ENCODE assay signal across 8 cellular contexts in genomic region chr11:34051349-34052035, GRCh38.
A peak's percentile ranks its signal among the peaks of the same experiment; 100 is the strongest.
DNase-seq lines count a peak whose midpoint lies in the region; ATAC-seq and FAIRE-seq lines count a peak whose summit lies in the region.

A gene with protein sequence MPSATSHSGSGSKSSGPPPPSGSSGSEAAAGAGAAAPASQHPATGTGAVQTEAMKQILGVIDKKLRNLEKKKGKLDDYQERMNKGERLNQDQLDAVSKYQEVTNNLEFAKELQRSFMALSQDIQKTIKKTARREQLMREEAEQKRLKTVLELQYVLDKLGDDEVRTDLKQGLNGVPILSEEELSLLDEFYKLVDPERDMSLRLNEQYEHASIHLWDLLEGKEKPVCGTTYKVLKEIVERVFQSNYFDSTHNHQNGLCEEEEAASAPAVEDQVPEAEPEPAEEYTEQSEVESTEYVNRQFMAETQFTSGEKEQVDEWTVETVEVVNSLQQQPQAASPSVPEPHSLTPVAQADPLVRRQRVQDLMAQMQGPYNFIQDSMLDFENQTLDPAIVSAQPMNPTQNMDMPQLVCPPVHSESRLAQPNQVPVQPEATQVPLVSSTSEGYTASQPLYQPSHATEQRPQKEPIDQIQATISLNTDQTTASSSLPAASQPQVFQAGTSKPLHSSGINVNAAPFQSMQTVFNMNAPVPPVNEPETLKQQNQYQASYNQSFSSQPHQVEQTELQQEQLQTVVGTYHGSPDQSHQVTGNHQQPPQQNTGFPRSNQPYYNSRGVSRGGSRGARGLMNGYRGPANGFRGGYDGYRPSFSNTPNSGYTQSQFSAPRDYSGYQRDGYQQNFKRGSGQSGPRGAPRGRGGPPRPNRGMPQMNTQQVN (plus strand): TSS chr11:34051731. CDS start chr11:34052421, 690 bp downstream.

- H3K27ac ChIP-seq in cingulate gyrus (ENCODE audit: low read depth, low read length) (peak within 1 kb of the TSS; percentile 99), layer of hippocampus (ENCODE audit: low read depth, low read length) (peak within 1 kb of the TSS; percentile 99)

- DNase-seq in AG20443 (ENCODE audit: low spot score) (peak; percentile 95), GM19239 (ENCODE audit: insufficient read length, low spot score) (peak; percentile 85), NCI-H524 treated with DMSO at 0.1 percent for 48 hours (lab: John Stamatoyannopoulos, UW) (peak; percentile 74)
- DNase-seq in activated CD4-positive, alpha-beta T cell treated with anti-CD3 and anti-CD28 coated beads for 4 hours: peak; percentile 79 to 86
- peak; percentile 65 to 79 (median 70) for DNase-seq in stimulated activated CD4-positive, alpha-beta T cell treated with anti-CD3 and anti-CD28 coated beads, Interleukin-1b, Interleukin-23, amount 100 ng/mL, for 24 hours (ENCODE audit: low read depth in 4 of 4, low spot score in 1 of 4)

- peak; percentile 93 for FAIRE-seq in GM19239 (lab: Jason Lieb, UNC)

- no peaks in the 10 kb centered on the region for H3K27me3 ChIP-seq in layer of hippocampus (ENCODE audit: control insufficient read depth, insufficient read depth, low read length)

- ATAC-seq in HG03457 (IDR thresholded peaks at IDR 0.05; ENCODE audit: unreplicated experiment): peak; percentile 48

Comparison
In these comparisons a context has a peak if more than half of its experiments do, and no peak if none do; other contexts are left out.
1. Peak in every context shown above with its lines: DNase-seq, ATAC-seq and H3K27ac ChIP-seq.